Comparison of ENCODE assay signal across 9 cellular contexts in the genomic region with DNA sequence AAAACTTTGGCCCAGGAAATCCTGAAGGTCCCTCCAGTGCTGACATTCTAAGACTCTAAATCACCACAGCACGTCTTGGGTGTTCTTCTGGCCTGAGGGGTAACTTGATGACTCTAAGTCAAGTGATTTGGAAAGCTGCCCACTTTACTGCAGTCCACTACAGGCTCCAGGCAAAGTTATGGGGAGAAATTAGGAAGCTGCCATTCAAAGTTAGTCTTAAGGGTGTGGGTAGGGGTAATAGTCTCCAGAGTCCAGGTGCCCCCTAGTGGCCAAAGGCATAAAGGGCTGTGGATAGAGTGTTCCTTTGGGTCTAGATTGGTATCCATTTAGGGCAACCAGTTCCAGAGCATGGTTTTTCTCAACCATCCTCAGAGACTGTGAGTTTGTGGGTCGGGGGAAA. TPM values are rescaled to one million over a fixed set of nuclear protein-coding genes. Genes with fewer than 3 reads are reported as not detected.
DNase-seq lines count a peak whose midpoint lies in the region; ATAC-seq, FAIRE-seq and TF ChIP-seq lines count a peak whose summit lies in the region.
"Had no signal": no experiment of that assay in that cellular context is flagged by ENCODE, and none has a peak within 500 bp of the region (broad histone marks: within the 10 kb centered on the region; RNA-seq: fewer than 3 reads in every experiment).

No MANE protein-coding gene starts in this region.

- DNase-seq in BE2C (peak; percentile 60), HuH-7.5 (ENCODE audit: low spot score) (peak; percentile 24), SHP77 treated with DMSO at 0.1 percent for 48 hours (lab: John Stamatoyannopoulos, UW) (peak; percentile 7), frontal cortex (ENCODE audit: low spot score in 2 of 2) (peak; percentile 21 to 28), pancreas (peak; percentile 16 to 75 (median 52)), upper lobe of right lung (peak; percentile 68)
- peak; percentile 75 for DNase-seq in activated effector memory CD4-positive, alpha-beta T cell treated with anti-CD3 and anti-CD28 coated beads, Interleukin-2, amount 50 U/mL, for 16 hours

- intact Hi-C loops in pancreas (cut with DNase I) (loop anchor here in 1 of 3 donors (10.0 kb wide), 1 partner anchor 162 kb away; no protein-coding TSS in a partner anchor), upper lobe of right lung (cut with DNase I) (loop anchor here (10.0 kb wide), 1 partner anchor 152 kb away; no protein-coding TSS in a partner anchor)

- FAIRE-seq in frontal cortex (lab: Jason Lieb, UNC) (no peak), pancreas (lab: Jason Lieb, UNC) (peak; percentile 74)

- H3K27ac ChIP-seq in pancreas (no peak overlapping the region), upper lobe of right lung (no peak overlapping the region)

- H3K4me3 ChIP-seq in BE2C (ENCODE audit: low read depth, low read length) (no peak overlapping the region), pancreas (no peak overlapping the region), upper lobe of right lung (no peak overlapping the region)

- H3K4me1 ChIP-seq in BE2C (no peaks in the 10 kb centered on the region), pancreas (no peaks in the 10 kb centered on the region), upper lobe of right lung (no peaks in the 10 kb centered on the region)

- TF ChIP-seq CTCF in BE2C (IDR thresholded peaks at IDR 0.05; ENCODE audit: low read depth, low read length) (peak; percentile 84), pancreas (IDR thresholded peaks at IDR 0.05) (peak; percentile 68 to 79 (median 74)), upper lobe of right lung (IDR thresholded peaks at IDR 0.05) (peak; percentile 72)

- no peaks in the 10 kb centered on the region for H3K9me3 ChIP-seq in BE2C
- H3K9me3 ChIP-seq in pancreas: no peaks in the 10 kb centered on the region
- no peaks in the 10 kb centered on the region for H3K9me3 ChIP-seq in upper lobe of right lung

- ATAC-seq in GM18909 (IDR thresholded peaks at IDR 0.05; ENCODE audit: poor library complexity, unreplicated experiment) (peak; percentile 86), pancreas (peak; percentile 82 to 98 (median 92)), upper lobe of right lung (peak; percentile 99)

- WGBS in pancreas, 2 donors: 28 to 37% methylated on average over 2 of the region's 2 CpGs

- H3K36me3 ChIP-seq in BE2C (no peaks in the 10 kb centered on the region), pancreas (no peaks in the 10 kb centered on the region), upper lobe of right lung (no peaks in the 10 kb centered on the region)

- H3K27me3 ChIP-seq in BE2C (no peaks in the 10 kb centered on the region), pancreas (peaks cover 0 to 22% (median 0%) of the 10 kb centered on the region in 4 donors), upper lobe of right lung (no peaks in the 10 kb centered on the region)

RNA-seq across cellular contexts. Expression of a gene that starts 38.7 kb away (rescaled TPM):
- 2.8 TPM for polyA plus RNA-seq in BE2C (2012; ENCODE audit: insufficient read depth, insufficient read length, low read depth)
- total RNA-seq in frontal cortex (13.0 TPM), pancreas (1 to 10 TPM; 2.7 to 8.4 (median 3.8) TPM), upper lobe of right lung (8.1 TPM)
- polyA plus RNA-seq in pancreas: 1 to 10 TPM; 2.2 to 4.3 TPM
- polyA plus RNA-seq: IgD-negative memory B cell had no signal

Comparison
In these comparisons a context has a peak if more than half of its experiments do, and no peak if none do; other contexts are left out.
1. DNase-seq: peak in every context shown above with its lines; median percentile 75 in activated effector memory CD4-positive, alpha-beta T cell treated with anti-CD3 and anti-CD28 coated beads, Interleukin-2, amount 50 U/mL, for 16 hours; 68 in upper lobe of right lung; 60 in BE2C; 52 in pancreas; 24 in frontal cortex; 24 in HuH-7.5; 7 in SHP77 treated with DMSO at 0.1 percent for 48 hours.